In genomic region chr22:41215409-41215808, GRCh38 we compare ENCODE assay signal across 19 cellular contexts.
"Had no signal": no experiment of that assay in that cellular context is flagged by ENCODE, and none has a peak within 500 bp of the region (broad histone marks: within the 10 kb centered on the region; RNA-seq: fewer than 3 reads in every experiment).

No MANE protein-coding gene starts in this region.

- H3K27ac Mint-ChIP-seq: activated naive CD4-positive, alpha-beta T cell treated with anti-CD3 and anti-CD28 coated beads, Interleukin-2, amount 50 U/mL, for 24 hours; nephron had no signal

- H3K4me1 ChIP-seq: gastrocnemius medialis, parathyroid adenoma, thyroid gland had no signal

- DNase-seq: activated CD4-positive, alpha-beta T cell treated with anti-CD3 and anti-CD28 coated beads, Interleukin-2, amount 50 U/mL, for 48 hours; activated CD4-positive, CD25-positive, alpha-beta regulatory T cell treated with anti-CD3 and anti-CD28 coated beads, Interleukin-2, amount 50 U/mL, for 72 hours; activated gamma-delta T cell treated with Interleukin-2 at 50 U/mL for 16 hours; esophagus squamous epithelium; gastrocnemius medialis; hypothalamus; midbrain; stimulated activated CD4-positive, alpha-beta T cell treated with anti-CD3 and anti-CD28 coated beads, Interleukin-4, amount 100 ng/mL, for 24 hours; stimulated activated naive CD8-positive, alpha-beta T cell treated with anti-CD3 and anti-CD28 coated beads, Interleukin-15, Interleukin-2, amounts not matched to agents 100 U/mL and 50 U/mL, for 24 hours; substantia nigra; SW 1271; thyroid gland had no signal

- ATAC-seq: gastrocnemius medialis; stimulated activated naive CD8-positive, alpha-beta T cell treated with anti-CD3 and anti-CD28 coated beads, Interleukin-15, Interleukin-2, amounts not matched to agents 100 U/mL and 50 U/mL, for 24 hours had no signal

- H3K27me3 ChIP-seq: esophagus squamous epithelium, gastrocnemius medialis, thyroid gland had no signal

- H3K9me3 Mint-ChIP-seq: activated naive CD4-positive, alpha-beta T cell treated with anti-CD3 and anti-CD28 coated beads, Interleukin-2, amount 50 U/mL, for 24 hours; central memory CD8-positive, alpha-beta T cell; T-helper 2 cell treated with Interferon-gamma antibody and Interleukin-4, amounts not matched to agents 5 μg/mL and 100 μg/mL, for 36 hours had no signal

- H3K4me3 Mint-ChIP-seq: activated naive CD4-positive, alpha-beta T cell treated with anti-CD3 and anti-CD28 coated beads, Interleukin-2, amount 50 U/mL, for 24 hours; central memory CD8-positive, alpha-beta T cell; nephron had no signal

- H3K27ac ChIP-seq: coronary artery, parathyroid adenoma, thyroid gland, VCaP had no signal

- H3K4me3 ChIP-seq: coronary artery, esophagus squamous epithelium, gastrocnemius medialis, thyroid gland had no signal

- H3K9me3 ChIP-seq: esophagus squamous epithelium, gastrocnemius medialis, thyroid gland had no signal

- H3K27me3 Mint-ChIP-seq: activated naive CD4-positive, alpha-beta T cell treated with anti-CD3 and anti-CD28 coated beads, Interleukin-2, amount 50 U/mL, for 24 hours; central memory CD8-positive, alpha-beta T cell had no signal
